Comparison of ENCODE assay signal across 25 cellular contexts in the genomic region with DNA sequence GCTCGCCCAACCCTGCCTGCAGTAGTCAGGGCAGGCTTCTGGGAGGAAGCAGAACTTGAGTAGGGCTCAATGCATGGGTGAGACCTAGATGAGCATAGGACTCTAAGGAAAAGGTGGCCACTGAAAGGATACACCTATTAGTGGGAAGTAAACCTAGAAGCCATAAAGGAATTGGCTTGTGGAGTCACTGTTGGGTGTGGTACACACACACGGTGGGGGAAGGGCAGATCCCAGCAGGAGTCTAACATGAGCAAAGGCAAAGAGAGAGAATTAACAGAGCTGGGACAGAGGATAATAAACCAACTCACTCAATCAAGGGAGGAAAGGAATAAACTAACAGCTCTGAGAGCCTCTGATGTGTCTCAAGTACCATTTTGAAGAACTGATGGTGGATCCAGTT. TPM values are rescaled to one million over a fixed set of nuclear protein-coding genes. Genes with fewer than 3 reads are reported as not detected.
DNase-seq lines count a peak whose midpoint lies in the region; ATAC-seq, FAIRE-seq and TF ChIP-seq lines count a peak whose summit lies in the region.
"Had no signal": no experiment of that assay in that cellular context is flagged by ENCODE, and none has a peak within 500 bp of the region (broad histone marks: within the 10 kb centered on the region; RNA-seq: fewer than 3 reads in every experiment).

No MANE protein-coding gene starts in this region.

- no peak for FAIRE-seq in small intestine (lab: Jason Lieb, UNC)
- FAIRE-seq: G401.6, GM12892 had no signal

- no peaks in the 10 kb centered on the region for H3K36me3 Mint-ChIP-seq in activated CD8-positive, alpha-beta T cell treated with anti-CD3 and anti-CD28 coated beads, Interleukin-2, amount 10 ng/mL, durations not matched to agents 7 days and 5 days (ENCODE audit: low read depth)
- peaks cover 7% of the 10 kb centered on the region for H3K36me3 Mint-ChIP-seq in glutamatergic neuron (ENCODE audit: unreplicated experiment)
- H3K36me3 Mint-ChIP-seq: CD8-positive, alpha-beta T cell had no signal

- POLR2A ChIA-PET in activated CD8-positive, alpha-beta T cell treated with anti-CD3 and anti-CD28 coated beads, Interleukin-2, amount 10 ng/mL, durations not matched to agents 7 days and 5 days (lab: Charles Lee): no interaction called here

- ATAC-seq in left ventricle myocardium superior (no peak), mucosa of descending colon (peak; percentile 85)
- ATAC-seq in activated CD8-positive, alpha-beta T cell treated with anti-CD3 and anti-CD28 coated beads, Interleukin-2, amount 10 ng/mL, durations not matched to agents 7 days and 5 days: no peak
- ATAC-seq: CD8-positive, alpha-beta T cell; GM23338; Panc1 had no signal

- H3K4me3 ChIP-seq in left ventricle myocardium inferior: no peak overlapping the region
- no peak overlapping the region for H3K4me3 ChIP-seq in Peyer's patch
- H3K4me3 ChIP-seq in mucosa of descending colon: no peak overlapping the region
- no peak overlapping the region for H3K4me3 ChIP-seq in small intestine (ENCODE audit: low read depth in 1 of 2, low read length in 2 of 2)
- H3K4me3 ChIP-seq: GM23338 had no signal

- H3K27me3 Mint-ChIP-seq in activated CD8-positive, alpha-beta T cell treated with anti-CD3 and anti-CD28 coated beads, Interleukin-2, amount 10 ng/mL, durations not matched to agents 7 days and 5 days (ENCODE audit: low read depth): no peaks in the 10 kb centered on the region
- no peaks in the 10 kb centered on the region for H3K27me3 Mint-ChIP-seq in glutamatergic neuron (ENCODE audit: unreplicated experiment)
- H3K27me3 Mint-ChIP-seq: IgD-negative memory B cell had no signal

- TF ChIP-seq CTCF in left ventricle myocardium inferior (IDR thresholded peaks at IDR 0.05; ENCODE audit: borderline replicate concordance) (no peak), Peyer's patch (IDR thresholded peaks at IDR 0.05) (no peak), mucosa of descending colon (IDR thresholded peaks at IDR 0.05) (no peak), glutamatergic neuron (IDR thresholded peaks at IDR 0.05; ENCODE audit: partially characterized antibody, unreplicated experiment) (no peak)

- H3K36me3 ChIP-seq in left ventricle myocardium inferior (peaks cover 6% of the 10 kb centered on the region), Peyer's patch (peaks cover 0 to 8% (median 0%) of the 10 kb centered on the region in 3 donors), mucosa of descending colon (ENCODE audit: low read depth) (no peaks in the 10 kb centered on the region), small intestine (ENCODE audit: control insufficient read depth in 2 of 2, insufficient read depth in 2 of 2, low read length in 2 of 2) (no peaks in the 10 kb centered on the region)

- DNase-seq in left ventricle myocardium inferior (no peak), left ventricle myocardium superior (no peak), Peyer's patch (peak in 2 of 3 donors; percentile 81 to 82), mucosa of descending colon (peak; percentile 75 to 87 (median 76)), small intestine (peak; percentile 88), glutamatergic neuron (no peak)
- no peak for DNase-seq in activated CD8-positive, alpha-beta T cell treated with anti-CD3 and anti-CD28 coated beads, Interleukin-2, amount 10 ng/mL, durations not matched to agents 7 days and 5 days
- no peak for DNase-seq in stimulated activated CD4-positive, alpha-beta T cell treated with anti-CD3 and anti-CD28 coated beads, Interleukin-2, amount 100 ng/mL, for 24 hours
- DNase-seq: AML-193; C1 segment of cervical spinal cord; Calu3; CD8-positive, alpha-beta T cell; DMS153; HCEC 1CT; Karpas-422; NCI-H1694 treated with DMSO at 0.1 percent for 48 hours; NCI-H2081 treated with DMSO at 0.1 percent for 48 hours; NCI-H446 treated with DMSO at 0.1 percent for 48 hours; NCI-H774; NK-92 treated with Interleukin-12 subunit alpha and Interleukin-12 subunit beta, amount 100 ng/mL, for 24 hours had no signal

- intact Hi-C loops in left ventricle myocardium inferior (cut with micrococcal nuclease): no loop called here
- intact Hi-C loops in left ventricle myocardium superior (cut with micrococcal nuclease): no loop called here
- intact Hi-C loops in mucosa of descending colon (cut with DNase I, micrococcal nuclease): no loop called here

- no peak for TF ChIP-seq POLR2A in Peyer's patch (IDR thresholded peaks at IDR 0.05)

- no peaks in the 10 kb centered on the region for H3K9me3 Mint-ChIP-seq in activated CD8-positive, alpha-beta T cell treated with anti-CD3 and anti-CD28 coated beads, Interleukin-2, amount 10 ng/mL, durations not matched to agents 7 days and 5 days (ENCODE audit: insufficient read depth)
- peaks cover 3% of the 10 kb centered on the region for H3K9me3 Mint-ChIP-seq in glutamatergic neuron (ENCODE audit: unreplicated experiment)
- H3K9me3 Mint-ChIP-seq: CD8-positive, alpha-beta T cell; GM23338 had no signal

- peaks cover 7% of the 10 kb centered on the region for H3K4me1 Mint-ChIP-seq in activated CD8-positive, alpha-beta T cell treated with anti-CD3 and anti-CD28 coated beads, Interleukin-2, amount 10 ng/mL, durations not matched to agents 7 days and 5 days (ENCODE audit: low read depth)
- peaks cover 9% of the 10 kb centered on the region for H3K4me1 Mint-ChIP-seq in glutamatergic neuron (ENCODE audit: low read depth, unreplicated experiment)

- H3K4me3 Mint-ChIP-seq in activated CD8-positive, alpha-beta T cell treated with anti-CD3 and anti-CD28 coated beads, Interleukin-2, amount 10 ng/mL, durations not matched to agents 7 days and 5 days: no peak overlapping the region
- H3K4me3 Mint-ChIP-seq in glutamatergic neuron (ENCODE audit: unreplicated experiment): no peak overlapping the region
- H3K4me3 Mint-ChIP-seq: CD8-positive, alpha-beta T cell; GM23338 had no signal

- no peak overlapping the region for H3K27ac Mint-ChIP-seq in activated CD8-positive, alpha-beta T cell treated with anti-CD3 and anti-CD28 coated beads, Interleukin-2, amount 10 ng/mL, durations not matched to agents 7 days and 5 days
- no peak overlapping the region for H3K27ac Mint-ChIP-seq in glutamatergic neuron (ENCODE audit: unreplicated experiment)
- H3K27ac Mint-ChIP-seq: CD8-positive, alpha-beta T cell; GM23338; IgD-negative memory B cell had no signal

- 56 to 77% (median 63%) methylated on average over 2 of the region's 2 CpGs for WGBS in small intestine, 3 donors

- H3K4me1 ChIP-seq in left ventricle myocardium inferior (peaks cover 96% of the 10 kb centered on the region), Peyer's patch (peaks cover 0 to 73% (median 5%) of the 10 kb centered on the region in 4 donors), mucosa of descending colon (ENCODE audit: low read depth) (peaks cover 41% of the 10 kb centered on the region), small intestine (ENCODE audit: control insufficient read depth in 2 of 2, insufficient read depth in 1 of 2, low read depth in 1 of 2, low read length in 1 of 2) (peaks cover 16 to 25% of the 10 kb centered on the region in 2 donors)

- H3K27me3 ChIP-seq in left ventricle myocardium inferior (ENCODE audit: low read depth) (no peaks in the 10 kb centered on the region), Peyer's patch (no peaks in the 10 kb centered on the region), small intestine (ENCODE audit: control insufficient read depth in 2 of 2, insufficient read depth in 2 of 2, low read length in 2 of 2) (no peaks in the 10 kb centered on the region)

- CTCF ChIA-PET in activated CD8-positive, alpha-beta T cell treated with anti-CD3 and anti-CD28 coated beads, Interleukin-2, amount 10 ng/mL, durations not matched to agents 7 days and 5 days (lab: Charles Lee): no interaction called here

- H3K27ac ChIP-seq in left ventricle myocardium inferior (replicated peaks) (peak overlapping the region; percentile 10), Peyer's patch (peak overlapping the region in 3 of 4 donors; percentile 5 to 72 (median 61)), small intestine (ENCODE audit: low read depth in 1 of 2, low read length in 1 of 2) (peak overlapping the region in 1 of 2 donors; percentile 58)

- H3K9me3 ChIP-seq in left ventricle myocardium inferior (replicated peaks) (no peaks in the 10 kb centered on the region), Peyer's patch (no peaks in the 10 kb centered on the region), mucosa of descending colon (no peaks in the 10 kb centered on the region), small intestine (ENCODE audit: control insufficient read depth, low read depth) (no peaks in the 10 kb centered on the region)

RNA-seq across cellular contexts. Expression of gene DAPK2, which starts 23.1 kb away (rescaled TPM):
- total RNA-seq in left ventricle myocardium inferior: 39.0 TPM
- total RNA-seq in left ventricle myocardium superior: 43.4 TPM
- total RNA-seq in Peyer's patch: 100 to 1,000 TPM in 2 of 4 donors, 10 to 100 TPM in 2; 64.6 to 189 (median 125) TPM
- total RNA-seq in mucosa of descending colon: 10 to 100 TPM; 32.0 to 82.0 (median 35.5) TPM
- polyA plus RNA-seq in small intestine: 10 to 100 TPM; 11.6 to 91.6 (median 83.4) TPM
- 1 to 10 TPM; 1.3 to 1.5 TPM for total RNA-seq in activated CD8-positive, alpha-beta T cell treated with anti-CD3 and anti-CD28 coated beads, Interleukin-2, amount 10 ng/mL, durations not matched to agents 7 days and 5 days
- total RNA-seq in glutamatergic neuron (ENCODE audit: unreplicated experiment): 2.6 TPM

Comparison
In these comparisons a context has a peak if more than half of its experiments do, and no peak if none do; other contexts are left out.
1. DNase-seq: peak in Peyer's patch (2 of 3), mucosa of descending colon (3 of 3) and small intestine (single experiment); none in left ventricle myocardium inferior (single experiment), left ventricle myocardium superior (single experiment), activated CD8-positive, alpha-beta T cell treated with anti-CD3 and anti-CD28 coated beads, Interleukin-2, amount 10 ng/mL, durations not matched to agents 7 days and 5 days (single experiment), stimulated activated CD4-positive, alpha-beta T cell treated with anti-CD3 and anti-CD28 coated beads, Interleukin-2, amount 100 ng/mL, for 24 hours (0 of 2) and glutamatergic neuron (single experiment).